11 cellular contexts compared by ENCODE assay signal in the genomic region with DNA sequence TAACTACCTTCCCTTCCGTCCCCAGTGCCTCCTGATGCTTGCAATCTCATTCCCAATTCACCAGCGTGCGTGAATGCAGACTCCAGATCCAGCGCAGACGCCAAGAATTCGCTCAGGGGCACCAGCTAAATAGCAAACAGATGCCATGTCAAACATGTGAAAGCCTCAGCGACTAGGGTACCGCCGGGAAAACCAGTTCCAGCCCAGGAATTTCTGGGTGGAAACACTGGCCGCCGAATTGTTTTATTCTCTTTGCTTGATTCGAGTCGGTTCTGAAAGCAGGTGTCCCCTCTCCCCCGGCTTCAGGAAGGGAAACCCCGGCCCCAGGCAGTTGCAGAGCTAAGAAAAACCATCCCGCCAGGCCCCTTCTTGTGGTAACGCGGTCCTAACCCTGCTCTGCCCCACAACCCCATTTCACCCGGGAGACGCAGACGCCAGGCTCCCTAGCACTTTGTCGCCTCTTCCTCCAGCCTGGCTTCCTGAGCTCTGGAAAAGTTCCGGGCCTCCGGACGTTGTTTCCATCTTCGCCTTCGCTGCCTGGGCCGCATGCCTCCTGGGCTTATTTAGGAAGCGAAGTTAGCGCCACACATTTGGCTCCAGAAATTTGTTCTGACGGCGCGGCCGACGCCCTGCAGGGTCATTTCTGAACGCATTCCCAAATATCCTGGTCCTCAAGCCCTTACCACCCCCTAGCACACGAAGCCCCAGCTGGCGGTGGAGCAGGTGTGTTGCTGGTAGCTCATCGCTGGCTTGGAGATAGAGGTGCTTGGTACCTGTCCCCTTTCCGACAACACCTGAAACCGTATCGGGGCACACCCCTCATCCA. TPM values are rescaled to one million over a fixed set of nuclear protein-coding genes. Genes with fewer than 3 reads are reported as not detected.
DNase-seq lines count a peak whose midpoint lies in the region; ATAC-seq, FAIRE-seq and TF ChIP-seq lines count a peak whose summit lies in the region.
"Had no signal": no experiment of that assay in that cellular context is flagged by ENCODE, and none has a peak within 500 bp of the region (broad histone marks: within the 10 kb centered on the region; RNA-seq: fewer than 3 reads in every experiment).

No MANE protein-coding gene starts in this region.

- peaks cover 2% of the 10 kb centered on the region for H3K36me3 Mint-ChIP-seq in T-helper 17 cell (ENCODE audit: low read depth)
- no peaks in the 10 kb centered on the region for H3K36me3 Mint-ChIP-seq in Calu3 (ENCODE audit: insufficient read depth, unreplicated experiment)

- DNase-seq in ELF-1 (ENCODE audit: low read depth, low spot score) (peak; percentile 73), T-helper 17 cell (no peak), foreskin keratinocyte (peak in 1 of 2 donors; percentile 36), renal cortical epithelial cell (ENCODE audit: low read depth) (peak; percentile 38), Calu3 (no peak), urothelium cell line (ENCODE audit: low spot score) (no peak)
- DNase-seq: GOT3; NCI-H69; stimulated activated CD4-positive, alpha-beta T cell treated with anti-CD3 and anti-CD28 coated beads, Interleukin-4, amount 100 ng/mL, for 4 hours had no signal

- H3K27ac ChIP-seq in foreskin keratinocyte: no peak overlapping the region

- peaks cover 45% of the 10 kb centered on the region for H3K27me3 Mint-ChIP-seq in T-helper 17 cell
- no peaks in the 10 kb centered on the region for H3K27me3 Mint-ChIP-seq in Calu3 (ENCODE audit: unreplicated experiment)

- CTCF ChIA-PET in Calu3 (lab: Charles Lee): interaction anchor here (0.6 kb wide), 1 partner anchor 1157 kb away, joined by 6 read pairs; no protein-coding TSS in a partner anchor

- no peak for FAIRE-seq in urothelium cell line (lab: Jason Lieb, UNC)

- intact Hi-C loops in Calu3 (cut with micrococcal nuclease; ENCODE audit: unreplicated experiment): no loop called here

- no peaks in the 10 kb centered on the region for H3K4me1 ChIP-seq in foreskin keratinocyte

- no TSS peak for BruUV-seq in Calu3 (replicated peaks; lab: Mats Ljungman, UMichigan)

- H3K4me1 Mint-ChIP-seq in T-helper 17 cell: no peaks in the 10 kb centered on the region
- no peaks in the 10 kb centered on the region for H3K4me1 Mint-ChIP-seq in Calu3 (ENCODE audit: low read depth, unreplicated experiment)

- no peaks in the 10 kb centered on the region for H3K9me3 ChIP-seq in T-helper 17 cell (ENCODE audit: control insufficient read depth, low read length, poor library complexity, severe bottlenecking)

- H3K27ac Mint-ChIP-seq in T-helper 17 cell (no peak overlapping the region), Calu3 (ENCODE audit: unreplicated experiment) (no peak overlapping the region)

- H3K4me3 Mint-ChIP-seq in T-helper 17 cell: peak overlapping the region; percentile 28
- H3K4me3 Mint-ChIP-seq in Calu3 (ENCODE audit: low read depth, unreplicated experiment): no peak overlapping the region

- H3K9me3 Mint-ChIP-seq in Calu3 (ENCODE audit: low read depth, unreplicated experiment): peaks cover 2% of the 10 kb centered on the region

- H3K27me3 ChIP-seq in foreskin keratinocyte: peaks cover 83% of the 10 kb centered on the region

- no peak for TF ChIP-seq CTCF in foreskin keratinocyte (conservative IDR thresholded peaks at IDR 0.05)
- TF ChIP-seq CTCF in Calu3 (IDR thresholded peaks at IDR 0.05; ENCODE audit: unreplicated experiment): no peak

- ATAC-seq in T-helper 17 cell (no peak), foreskin keratinocyte (peak; percentile 16), GM21717 (IDR thresholded peaks at IDR 0.05; ENCODE audit: unreplicated experiment) (no peak), GM18517 (IDR thresholded peaks at IDR 0.05; ENCODE audit: unreplicated experiment) (no peak)

RNA-seq across cellular contexts. Expression of gene LVRN, which starts 0.6 kb away (rescaled TPM):
- total RNA-seq in T-helper 17 cell (not detected), foreskin keratinocyte (0.07 TPM in 1 of 2 replicates, not detected in the other), renal cortical epithelial cell (0.30 TPM in 1 of 2 replicates, not detected in the other), Calu3 (2022) (0.14 and 0.71 TPM in 2 replicates)
- polyA plus RNA-seq in foreskin keratinocyte: 0.01 and 0.07 TPM in 2 replicates

Comparison
In these comparisons a context has a peak if more than half of its experiments do, and no peak if none do; other contexts are left out.
1. DNase-seq: peak in ELF-1 (single experiment) and renal cortical epithelial cell (single experiment); none in T-helper 17 cell (0 of 3), Calu3 (single experiment) and urothelium cell line (single experiment).